Comparison of ENCODE assay signal across 12 cellular contexts in genomic region chr18:12254137-12254819, GRCh38. TPM values are rescaled to one million over a fixed set of nuclear protein-coding genes. Genes with fewer than 3 reads are reported as not detected.
A peak's percentile ranks its signal among the peaks of the same experiment; 100 is the strongest.
DNase-seq lines count a peak whose midpoint lies in the region; ATAC-seq, FAIRE-seq and TF ChIP-seq lines count a peak whose summit lies in the region.
"Had no signal": no experiment of that assay in that cellular context is flagged by ENCODE, and none has a peak within 500 bp of the region (broad histone marks: within the 10 kb centered on the region; RNA-seq: fewer than 3 reads in every experiment).

CIDEA (plus strand) TSS chr18:12254361; CDS start chr18:12254384, 23 bp downstream.

- H3K27ac ChIP-seq in GM23338 (ENCODE audit: low read depth) = no peak within 1 kb of the TSS
- H3K27ac ChIP-seq in iPS DF 6.9 (ENCODE audit: low read length) = no peak within 1 kb of the TSS
- H3K27ac ChIP-seq: SJSA1, upper lobe of left lung had no signal

- intact Hi-C loops in sciatic nerve (cut with DNase I) = no loop called here

- DNase-seq in GM23338 (ENCODE audit: low spot score) = peak; percentile 80
- DNase-seq in astrocyte of the cerebellum (ENCODE audit: low read depth) = no peak
- DNase-seq in iPS DF 6.9 (ENCODE audit: low read depth, low spot score) = no peak
- no peak for DNase-seq in sciatic nerve (ENCODE audit: low spot score)
- DNase-seq in T-helper 17 cell = no peak
- DNase-seq in RCC 7860 (ENCODE audit: low spot score) = no peak
- DNase-seq in stimulated activated CD4-positive, alpha-beta T cell treated with anti-CD3 and anti-CD28 coated beads, Interleukin-1b, Interleukin-23, amount 100 ng/mL, for 48 hours = no peak
- DNase-seq: activated naive CD4-positive, alpha-beta T cell had no signal

- peak within 1 kb of the TSS; percentile 98 for H3K4me2 ChIP-seq in GM23338

- no peaks in the 10 kb centered on the region for H3K9me2 ChIP-seq in GM23338 (ENCODE audit: insufficient read depth)

- in situ Hi-C loops in astrocyte of the cerebellum (cut with HindIII; ENCODE audit: low sequenced_read_pairs) = no loop called here

- H2AFZ ChIP-seq in GM23338 = peak within 1 kb of the TSS; percentile 99

- H3K4me1 Mint-ChIP-seq in GM23338 = peaks cover 20% of the 10 kb centered on the region
- H3K4me1 Mint-ChIP-seq in T-helper 17 cell = peaks cover 4% of the 10 kb centered on the region

- TF ChIP-seq CTCF in GM23338 (conservative IDR thresholded peaks at IDR 0.05; ENCODE audit: low read depth in 2 of 2) (no peak), astrocyte of the cerebellum (IDR thresholded peaks at IDR 0.05; ENCODE audit: low read depth, low read length, missing control alignments) (no peak)

- no peaks in the 10 kb centered on the region for H3K36me3 Mint-ChIP-seq in GM23338 (ENCODE audit: low read depth)
- H3K36me3 Mint-ChIP-seq in T-helper 17 cell (ENCODE audit: low read depth) = no peaks in the 10 kb centered on the region

- H3K9me3 Mint-ChIP-seq in GM23338 = no peaks in the 10 kb centered on the region; the same call in 2 of the 3 replicates

- H3K79me2 ChIP-seq in GM23338 (replicated peaks; ENCODE audit: insufficient read depth) = no peaks in the 10 kb centered on the region

- H3K9me3 ChIP-seq in iPS DF 6.9 (ENCODE audit: control insufficient read depth, insufficient read depth, low read length) (no peaks in the 10 kb centered on the region), T-helper 17 cell (ENCODE audit: control insufficient read depth, low read length, poor library complexity, severe bottlenecking) (no peaks in the 10 kb centered on the region)
- H3K9me3 ChIP-seq: SJSA1, upper lobe of left lung had no signal

- H3F3A ChIP-seq in GM23338 (replicated peaks; ENCODE audit: low read depth) = peaks cover 4% of the 10 kb centered on the region; the same call in 1 of the 2 replicates

- no peaks in the 10 kb centered on the region; the same call in 1 of the 2 replicates for H3K36me3 ChIP-seq in GM23338 (ENCODE audit: insufficient read depth)
- no peaks in the 10 kb centered on the region for H3K36me3 ChIP-seq in iPS DF 6.9 (ENCODE audit: control insufficient read depth, insufficient read depth, low read length)
- H3K36me3 ChIP-seq: SJSA1, upper lobe of left lung had no signal

- H3K27ac Mint-ChIP-seq in GM23338 (no peak within 1 kb of the TSS), T-helper 17 cell (no peak within 1 kb of the TSS)

- ATAC-seq in GM23338 = peak; percentile 84
- peak; percentile 67 for ATAC-seq in sciatic nerve
- no peak for ATAC-seq in HG03108 (IDR thresholded peaks at IDR 0.05; ENCODE audit: unreplicated experiment)
- ATAC-seq in T-helper 17 cell = no peak

- no peaks in the 10 kb centered on the region for H4K20me1 ChIP-seq in GM23338 (replicated peaks; ENCODE audit: insufficient read depth)

- H3K27me3 Mint-ChIP-seq in GM23338 (ENCODE audit: insufficient read depth, low read depth, poor library complexity) (peaks cover 60% of the 10 kb centered on the region), T-helper 17 cell (peaks cover 85% of the 10 kb centered on the region)

- H3K27me3 ChIP-seq in GM23338 (ENCODE audit: insufficient read depth) (peaks cover 67% of the 10 kb centered on the region), iPS DF 6.9 (ENCODE audit: control insufficient read depth, insufficient read depth, low read length) (peaks cover 35% of the 10 kb centered on the region)

- no CpG with 5 or more reads among the region's 69 CpGs for WGBS in iPS DF 6.9 (ENCODE audit: insufficient coverage, insufficient read length)

- H3K4me3 ChIP-seq in GM23338 (peak within 1 kb of the TSS; percentile 72), astrocyte of the cerebellum (ENCODE audit: low read depth, low read length) (peak within 1 kb of the TSS; percentile 35), iPS DF 6.9 (ENCODE audit: low read length) (peak within 1 kb of the TSS; percentile 47)
- H3K4me3 ChIP-seq: SJSA1 had no signal

- H3K4me1 ChIP-seq in GM23338 (ENCODE audit: insufficient read depth) = peaks cover 16% of the 10 kb centered on the region; the same call in 1 of the 2 replicates
- H3K4me1 ChIP-seq in iPS DF 6.9 (ENCODE audit: control insufficient read depth, insufficient read depth, low read length) = peaks cover 8% of the 10 kb centered on the region; the same call in 1 of the 2 replicates

- FAIRE-seq in RCC 7860 (lab: Jason Lieb, UNC) = no peak

- H3K4me3 Mint-ChIP-seq in GM23338 (peak within 1 kb of the TSS; percentile 74), T-helper 17 cell (no peak within 1 kb of the TSS)

TF ChIP-seq in GM23338, 12 proteins besides CTCF, POLR2A, EP300 and RAD21:
- TF ChIP-seq REST (IDR thresholded peaks at IDR 0.05; ENCODE audit: unreplicated experiment) (no peak), EZH2 (IDR thresholded peaks at IDR 0.05; ENCODE audit: low read depth, unreplicated experiment) (peak; percentile 54)

RNA-seq across cellular contexts. Expression of gene CIDEA, which starts in this region (rescaled TPM):
- total RNA-seq in GM23338 (2014; rRNA removed; shearing (Covaris generic)) = not detected in 2 replicates
- 0.45 TPM in 1 of 2 replicates, not detected in the other for polyA plus RNA-seq in GM23338 (2016; fragmentation: Nextera tagmentation; extraction: Ambion mirVana)
- total RNA-seq in sciatic nerve = 5.0 TPM
- total RNA-seq in T-helper 17 cell = not detected
- total RNA-seq: mononuclear cell, SJSA1, upper lobe of left lung had no signal

Comparison
In these comparisons a context has a peak if more than half of its experiments do, and no peak if none do; other contexts are left out.
1. Peak in DNase-seq, ATAC-seq, H3K4me3 ChIP-seq and H3K4me2 ChIP-seq in GM23338; RNA of the gene not detected or under 1 TPM.